Comparison of ENCODE assay signal across 28 cellular contexts in genomic region chr1:162941024-162941423, GRCh38.
"Had no signal": no experiment of that assay in that cellular context is flagged by ENCODE, and none has a peak within 500 bp of the region (broad histone marks: within the 10 kb centered on the region; RNA-seq: fewer than 3 reads in every experiment).

No MANE protein-coding gene starts in this region.

- H3K4me3 ChIP-seq: colonic mucosa, coronary artery, dorsolateral prefrontal cortex, esophagus muscularis mucosa, esophagus squamous epithelium, gastrocnemius medialis, gastroesophageal sphincter, heart left ventricle, heart right ventricle had no signal

- H3K27ac ChIP-seq: colonic mucosa, coronary artery, epithelial cell of prostate, esophagus muscularis mucosa, esophagus squamous epithelium, foreskin keratinocyte, gastrocnemius medialis, gastroesophageal sphincter, heart left ventricle, heart right ventricle had no signal

- FAIRE-seq: colon, endometrium, endothelial cell of umbilical vein, frontal cortex had no signal

- ATAC-seq: effector memory CD8-positive, alpha-beta T cell; esophagus mucosa; foreskin keratinocyte; gastrocnemius medialis; gastroesophageal sphincter; heart left ventricle; heart right ventricle had no signal

- H3K9me3 ChIP-seq: colonic mucosa, esophagus muscularis mucosa, esophagus squamous epithelium, gastrocnemius medialis, gastroesophageal sphincter, heart left ventricle, heart right ventricle had no signal

- H3K27me3 ChIP-seq: colonic mucosa, esophagus muscularis mucosa, esophagus squamous epithelium, foreskin keratinocyte, gastrocnemius medialis, gastroesophageal sphincter had no signal

- H3K4me1 ChIP-seq: colonic mucosa had no signal

- DNase-seq: colonic mucosa; cortex of kidney; dermis blood vessel endothelial cell; dorsolateral prefrontal cortex; effector CD4-positive, alpha-beta T cell; effector CD8-positive, alpha-beta T cell; effector memory CD4-positive, alpha-beta T cell; effector memory CD8-positive, alpha-beta T cell; endodermal cell; erythroblast; esophagus squamous epithelium; foreskin fibroblast; foreskin keratinocyte; foreskin melanocyte; gastrocnemius medialis; glutamatergic neuron; head of caudate nucleus; heart left ventricle; heart right ventricle had no signal

- H3K36me3 ChIP-seq: colonic mucosa, esophagus muscularis mucosa, esophagus squamous epithelium, gastrocnemius medialis, gastroesophageal sphincter, heart left ventricle, heart right ventricle had no signal
